ENCODE assay signal across 40 cellular contexts in the genomic region with DNA sequence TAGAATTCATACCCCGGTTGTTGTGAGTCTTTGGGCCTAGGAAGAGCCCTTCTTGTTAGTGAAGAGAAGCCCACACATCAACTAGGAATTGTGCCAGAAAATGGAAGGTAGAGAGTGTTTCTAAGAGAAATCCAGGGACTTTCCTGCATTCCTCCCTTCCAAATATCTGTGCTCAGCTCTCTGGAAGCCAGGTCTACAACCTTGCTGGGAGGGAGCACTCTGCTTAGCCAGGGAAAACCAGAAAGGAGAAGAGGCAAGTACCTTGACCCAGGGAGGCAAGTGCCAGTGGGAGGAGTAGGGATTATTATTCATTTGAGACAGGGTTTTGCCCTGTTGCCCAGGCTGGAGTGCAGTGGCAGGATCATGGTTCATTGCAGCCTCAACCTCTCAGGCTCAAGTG. TPM values are rescaled to one million over a fixed set of nuclear protein-coding genes. Genes with fewer than 3 reads are reported as not detected.
"Had no signal": no experiment of that assay in that cellular context is flagged by ENCODE, and none has a peak within 500 bp of the region (broad histone marks: within the 10 kb centered on the region; RNA-seq: fewer than 3 reads in every experiment).

No MANE protein-coding gene starts in this region.

- H3K27ac ChIP-seq: ascending aorta, cardiac muscle cell, VCaP had no signal

- H3K9me3 ChIP-seq: ascending aorta had no signal

- H3K36me3 ChIP-seq: ascending aorta, cardiac muscle cell had no signal

- H3K27me3 ChIP-seq: ascending aorta had no signal

- H3K27ac Mint-ChIP-seq: activated CD4-positive, alpha-beta memory T cell treated with anti-CD3 and anti-CD28 coated beads, Interleukin-2, amount 10 ng/mL, durations not matched to agents 7 days and 5 days; activated CD4-positive, alpha-beta T cell treated with anti-CD3 and anti-CD28 coated beads for 36 hours; activated CD4-positive, alpha-beta T cell treated with anti-CD3 and anti-CD28 coated beads, Interleukin-2, amount 10 ng/mL, durations not matched to agents 7 days and 5 days; activated CD8-positive, alpha-beta memory T cell treated with anti-CD3 and anti-CD28 coated beads, Interleukin-2, amount 10 ng/mL, durations not matched to agents 7 days and 5 days; activated CD8-positive, alpha-beta T cell treated with anti-CD3 and anti-CD28 coated beads, Interleukin-2, amount 10 ng/mL, durations not matched to agents 7 days and 5 days; activated naive CD4-positive, alpha-beta T cell treated with anti-CD3 and anti-CD28 coated beads, Interleukin-2, amount 10 ng/mL, durations not matched to agents 7 days and 5 days; activated naive CD4-positive, alpha-beta T cell treated with anti-CD3 and anti-CD28 coated beads, Interleukin-2, amount 50 U/mL, for 24 hours; activated naive CD8-positive, alpha-beta T cell; activated naive CD8-positive, alpha-beta T cell treated with anti-CD3 and anti-CD28 coated beads, Interleukin-2, amount 10 ng/mL, durations not matched to agents 7 days and 5 days; activated naive CD8-positive, alpha-beta T cell treated with anti-CD3 and anti-CD28 coated beads, Interleukin-2, amount 50 U/mL, for 24 hours; activated T-cell treated with anti-CD3 and anti-CD28 coated beads, Interleukin-2, amount 50 U/mL, for 24 hours; activated T-helper 2 cell treated with anti-CD3 and anti-CD28 coated beads, Interferon-gamma antibody, Interleukin-2, Interleukin-4, amounts not matched to agents 10 μg/mL and 5 μg/mL and 100 μg/mL, durations not matched to agents 14 hours and 24 hours and 36 hours; brain; T-helper 1 cell treated with Interleukin-12 subunit alpha and Interleukin-12 subunit beta and Interleukin-4 antibody, amounts not matched to agents 30 μg/mL and 1 μg/mL, for 36 hours; T-helper 2 cell treated with Interferon-gamma antibody and Interleukin-4, amounts not matched to agents 5 μg/mL and 100 μg/mL, for 36 hours had no signal

- H3K4me3 Mint-ChIP-seq: activated CD4-positive, alpha-beta memory T cell treated with anti-CD3 and anti-CD28 coated beads, Interleukin-2, amount 10 ng/mL, durations not matched to agents 7 days and 5 days; activated CD4-positive, alpha-beta T cell treated with anti-CD3 and anti-CD28 coated beads for 36 hours; activated CD4-positive, alpha-beta T cell treated with anti-CD3 and anti-CD28 coated beads, Interleukin-2, amount 10 ng/mL, durations not matched to agents 7 days and 5 days; activated CD8-positive, alpha-beta memory T cell treated with anti-CD3 and anti-CD28 coated beads, Interleukin-2, amount 10 ng/mL, durations not matched to agents 7 days and 5 days; activated CD8-positive, alpha-beta T cell treated with anti-CD3 and anti-CD28 coated beads, Interleukin-2, amount 10 ng/mL, durations not matched to agents 7 days and 5 days; activated naive CD4-positive, alpha-beta T cell treated with anti-CD3 and anti-CD28 coated beads, Interleukin-2, amount 10 ng/mL, durations not matched to agents 7 days and 5 days; activated naive CD4-positive, alpha-beta T cell treated with anti-CD3 and anti-CD28 coated beads, Interleukin-2, amount 50 U/mL, for 24 hours; activated naive CD8-positive, alpha-beta T cell; activated naive CD8-positive, alpha-beta T cell treated with anti-CD3 and anti-CD28 coated beads, Interleukin-2, amount 10 ng/mL, durations not matched to agents 7 days and 5 days; activated naive CD8-positive, alpha-beta T cell treated with anti-CD3 and anti-CD28 coated beads, Interleukin-2, amount 50 U/mL, for 24 hours; activated T-cell treated with anti-CD3 and anti-CD28 coated beads, Interleukin-2, amount 50 U/mL, for 24 hours; brain; central memory CD8-positive, alpha-beta T cell; T-helper 1 cell treated with Interleukin-12 subunit alpha and Interleukin-12 subunit beta and Interleukin-4 antibody, amounts not matched to agents 30 μg/mL and 1 μg/mL, for 36 hours; T-helper 2 cell treated with Interferon-gamma antibody and Interleukin-4, amounts not matched to agents 5 μg/mL and 100 μg/mL, for 36 hours had no signal

- H3K4me3 ChIP-seq: ascending aorta, cardiac muscle cell had no signal

- DNase-seq: activated CD4-positive, alpha-beta memory T cell treated with anti-CD3 and anti-CD28 coated beads, Interleukin-2, amount 10 ng/mL, durations not matched to agents 7 days and 5 days; activated CD4-positive, alpha-beta T cell treated with anti-CD3 and anti-CD28 coated beads for 1 hour; activated CD4-positive, alpha-beta T cell treated with anti-CD3 and anti-CD28 coated beads for 36 hours; activated CD4-positive, alpha-beta T cell treated with anti-CD3 and anti-CD28 coated beads for 48 hours; activated CD4-positive, alpha-beta T cell treated with anti-CD3 and anti-CD28 coated beads, Interleukin-2, amount 10 ng/mL, durations not matched to agents 7 days and 5 days; activated CD4-positive, alpha-beta T cell treated with anti-CD3 and anti-CD28 coated beads, Interleukin-2, amount 50 U/mL, for 48 hours; activated CD4-positive, CD25-positive, alpha-beta regulatory T cell; activated CD8-positive, alpha-beta memory T cell treated with anti-CD3 and anti-CD28 coated beads for 24 hours; activated CD8-positive, alpha-beta memory T cell treated with anti-CD3 and anti-CD28 coated beads, Interleukin-2, amount 10 ng/mL, durations not matched to agents 7 days and 5 days; activated CD8-positive, alpha-beta memory T cell treated with anti-CD3 and anti-CD28 coated beads, Interleukin-2, amount 50 U/mL, for 48 hours; activated CD8-positive, alpha-beta T cell treated with anti-CD3 and anti-CD28 coated beads, Interleukin-2, amount 10 ng/mL, durations not matched to agents 7 days and 5 days; activated effector memory CD4-positive, alpha-beta T cell treated with Interleukin-2 at 50 U/mL for 16 hours; activated gamma-delta T cell; activated naive CD4-positive, alpha-beta T cell treated with anti-CD3 and anti-CD28 coated beads, Interleukin-2, amount 10 ng/mL, durations not matched to agents 7 days and 5 days; activated naive CD4-positive, alpha-beta T cell treated with Interleukin-2 at 50 U/mL for 16 hours; activated naive CD8-positive, alpha-beta T cell treated with anti-CD3 and anti-CD28 coated beads, Interleukin-2, amount 10 ng/mL, durations not matched to agents 7 days and 5 days; activated naive CD8-positive, alpha-beta T cell treated with anti-CD3 and anti-CD28 coated beads, Interleukin-2, amount 50 U/mL, for 24 hours; activated T-cell treated with anti-CD3 and anti-CD28 coated beads, Interleukin-2, amount 50 U/mL, for 24 hours; activated T-cell treated with anti-CD3 and anti-CD28 coated beads, Interleukin-2, amount 50 U/mL, for 48 hours; amygdala; anterior cingulate cortex; caudate nucleus; cerebellar nuclear complex; T-helper 1 cell; T-helper 2 cell; T-helper 9 cell had no signal

- ATAC-seq: activated CD4-positive, alpha-beta T cell treated with anti-CD3 and anti-CD28 coated beads for 36 hours; activated CD4-positive, CD25-positive, alpha-beta regulatory T cell treated with anti-CD3 and anti-CD28 coated beads, Interleukin-2, amount 50 U/mL, for 24 hours; activated CD8-positive, alpha-beta memory T cell treated with anti-CD3 and anti-CD28 coated beads, Interleukin-2, amount 10 ng/mL, durations not matched to agents 7 days and 5 days; activated CD8-positive, alpha-beta T cell treated with anti-CD3 and anti-CD28 coated beads, Interleukin-2, amount 10 ng/mL, durations not matched to agents 7 days and 5 days; activated naive CD8-positive, alpha-beta T cell treated with anti-CD3 and anti-CD28 coated beads, Interleukin-2, amount 50 U/mL, for 24 hours had no signal

- H3K9me3 Mint-ChIP-seq: activated CD4-positive, alpha-beta memory T cell treated with anti-CD3 and anti-CD28 coated beads, Interleukin-2, amount 10 ng/mL, durations not matched to agents 7 days and 5 days; activated CD4-positive, alpha-beta T cell treated with anti-CD3 and anti-CD28 coated beads, Interleukin-2, amount 10 ng/mL, durations not matched to agents 7 days and 5 days; activated naive CD4-positive, alpha-beta T cell treated with anti-CD3 and anti-CD28 coated beads, Interleukin-2, amount 10 ng/mL, durations not matched to agents 7 days and 5 days; activated naive CD4-positive, alpha-beta T cell treated with anti-CD3 and anti-CD28 coated beads, Interleukin-2, amount 50 U/mL, for 24 hours; activated naive CD8-positive, alpha-beta T cell treated with anti-CD3 and anti-CD28 coated beads, Interleukin-2, amount 10 ng/mL, durations not matched to agents 7 days and 5 days; activated naive CD8-positive, alpha-beta T cell treated with anti-CD3 and anti-CD28 coated beads, Interleukin-2, amount 50 U/mL, for 24 hours; activated T-cell treated with anti-CD3 and anti-CD28 coated beads, Interleukin-2, amount 50 U/mL, for 24 hours; activated T-helper 2 cell treated with anti-CD3 and anti-CD28 coated beads, Interferon-gamma antibody, Interleukin-2, Interleukin-4, amounts not matched to agents 10 μg/mL and 5 μg/mL and 100 μg/mL, durations not matched to agents 14 hours and 24 hours and 36 hours; central memory CD8-positive, alpha-beta T cell; T-helper 1 cell treated with Interleukin-12 subunit alpha and Interleukin-12 subunit beta and Interleukin-4 antibody, amounts not matched to agents 30 μg/mL and 1 μg/mL, for 36 hours; T-helper 2 cell treated with Interferon-gamma antibody and Interleukin-4, amounts not matched to agents 5 μg/mL and 100 μg/mL, for 36 hours had no signal

- H3K4me1 ChIP-seq: ascending aorta had no signal

- H3K4me1 Mint-ChIP-seq: activated CD4-positive, alpha-beta memory T cell treated with anti-CD3 and anti-CD28 coated beads, Interleukin-2, amount 10 ng/mL, durations not matched to agents 7 days and 5 days; activated CD4-positive, alpha-beta T cell treated with anti-CD3 and anti-CD28 coated beads for 36 hours; activated CD4-positive, alpha-beta T cell treated with anti-CD3 and anti-CD28 coated beads, Interleukin-2, amount 10 ng/mL, durations not matched to agents 7 days and 5 days; activated CD8-positive, alpha-beta memory T cell treated with anti-CD3 and anti-CD28 coated beads, Interleukin-2, amount 10 ng/mL, durations not matched to agents 7 days and 5 days; activated naive CD4-positive, alpha-beta T cell treated with anti-CD3 and anti-CD28 coated beads, Interleukin-2, amount 10 ng/mL, durations not matched to agents 7 days and 5 days; activated naive CD4-positive, alpha-beta T cell treated with anti-CD3 and anti-CD28 coated beads, Interleukin-2, amount 50 U/mL, for 24 hours; activated naive CD8-positive, alpha-beta T cell treated with anti-CD3 and anti-CD28 coated beads, Interleukin-2, amount 10 ng/mL, durations not matched to agents 7 days and 5 days; activated naive CD8-positive, alpha-beta T cell treated with anti-CD3 and anti-CD28 coated beads, Interleukin-2, amount 50 U/mL, for 24 hours; brain; central memory CD8-positive, alpha-beta T cell had no signal

- H3K36me3 Mint-ChIP-seq: activated CD8-positive, alpha-beta memory T cell treated with anti-CD3 and anti-CD28 coated beads, Interleukin-2, amount 10 ng/mL, durations not matched to agents 7 days and 5 days; activated naive CD4-positive, alpha-beta T cell treated with anti-CD3 and anti-CD28 coated beads, Interleukin-2, amount 10 ng/mL, durations not matched to agents 7 days and 5 days; activated naive CD4-positive, alpha-beta T cell treated with anti-CD3 and anti-CD28 coated beads, Interleukin-2, amount 50 U/mL, for 24 hours; activated naive CD8-positive, alpha-beta T cell; activated naive CD8-positive, alpha-beta T cell treated with anti-CD3 and anti-CD28 coated beads, Interleukin-2, amount 10 ng/mL, durations not matched to agents 7 days and 5 days; brain had no signal

RNA-seq across cellular contexts. Expression of a gene that starts 48.4 kb away (rescaled TPM):
- total RNA-seq: activated CD4-positive, alpha-beta memory T cell treated with anti-CD3 and anti-CD28 coated beads, Interleukin-2, amount 10 ng/mL, durations not matched to agents 7 days and 5 days; activated CD4-positive, alpha-beta T cell treated with anti-CD3 and anti-CD28 coated beads for 36 hours; activated CD4-positive, alpha-beta T cell treated with anti-CD3 and anti-CD28 coated beads, Interleukin-2, amount 10 ng/mL, durations not matched to agents 7 days and 5 days; activated CD8-positive, alpha-beta memory T cell treated with anti-CD3 and anti-CD28 coated beads, Interleukin-2, amount 10 ng/mL, durations not matched to agents 7 days and 5 days; activated CD8-positive, alpha-beta T cell treated with anti-CD3 and anti-CD28 coated beads, Interleukin-2, amount 10 ng/mL, durations not matched to agents 7 days and 5 days; activated naive CD8-positive, alpha-beta T cell treated with anti-CD3 and anti-CD28 coated beads, Interleukin-2, amount 10 ng/mL, durations not matched to agents 7 days and 5 days; activated T-helper 2 cell treated with anti-CD3 and anti-CD28 coated beads, Interferon-gamma antibody, Interleukin-2, Interleukin-4, amounts not matched to agents 10 μg/mL and 5 μg/mL and 100 μg/mL, durations not matched to agents 14 hours and 24 hours and 36 hours; ascending aorta; bronchial epithelial cell; cardiac muscle cell; chondrocyte had no signal
- polyA plus RNA-seq: adipose tissue had no signal
